In the genomic region with DNA sequence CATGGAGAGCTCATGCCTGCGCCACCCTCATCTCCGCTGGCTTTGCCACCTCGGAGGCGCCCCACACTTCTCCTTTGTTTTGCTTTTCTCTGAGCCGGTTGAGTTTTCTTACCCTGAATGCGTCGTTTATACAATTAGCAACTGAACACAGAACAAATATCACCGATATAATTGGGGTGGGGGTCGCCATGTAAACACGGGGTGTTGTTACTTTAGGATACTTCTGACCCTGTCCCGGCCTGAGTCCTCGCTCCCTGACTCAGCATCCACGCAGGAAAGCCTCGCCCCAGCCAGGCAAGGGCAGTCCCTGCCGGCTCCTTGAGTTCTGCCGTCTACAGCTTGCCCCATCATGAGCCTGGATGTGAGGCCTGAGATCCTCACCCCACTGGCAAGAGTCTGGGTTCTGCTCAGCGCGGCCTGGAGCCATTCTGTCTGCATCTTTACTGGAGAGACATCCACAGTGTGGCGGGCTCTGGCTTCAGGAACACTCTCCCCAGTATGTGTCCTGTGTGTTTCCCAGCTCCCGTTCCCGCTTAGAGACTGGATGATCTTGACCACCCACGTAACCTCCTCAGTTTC, we compare ENCODE assay signal across 1 cellular context.
TF ChIP-seq lines count a peak whose summit lies in the region.

No MANE protein-coding gene starts in this region.

TF ChIP-seq in SK-N-SH, 30 proteins besides CTCF, POLR2A, EP300 and RAD21 (continued from another document):
- TF ChIP-seq, protein P1, sequence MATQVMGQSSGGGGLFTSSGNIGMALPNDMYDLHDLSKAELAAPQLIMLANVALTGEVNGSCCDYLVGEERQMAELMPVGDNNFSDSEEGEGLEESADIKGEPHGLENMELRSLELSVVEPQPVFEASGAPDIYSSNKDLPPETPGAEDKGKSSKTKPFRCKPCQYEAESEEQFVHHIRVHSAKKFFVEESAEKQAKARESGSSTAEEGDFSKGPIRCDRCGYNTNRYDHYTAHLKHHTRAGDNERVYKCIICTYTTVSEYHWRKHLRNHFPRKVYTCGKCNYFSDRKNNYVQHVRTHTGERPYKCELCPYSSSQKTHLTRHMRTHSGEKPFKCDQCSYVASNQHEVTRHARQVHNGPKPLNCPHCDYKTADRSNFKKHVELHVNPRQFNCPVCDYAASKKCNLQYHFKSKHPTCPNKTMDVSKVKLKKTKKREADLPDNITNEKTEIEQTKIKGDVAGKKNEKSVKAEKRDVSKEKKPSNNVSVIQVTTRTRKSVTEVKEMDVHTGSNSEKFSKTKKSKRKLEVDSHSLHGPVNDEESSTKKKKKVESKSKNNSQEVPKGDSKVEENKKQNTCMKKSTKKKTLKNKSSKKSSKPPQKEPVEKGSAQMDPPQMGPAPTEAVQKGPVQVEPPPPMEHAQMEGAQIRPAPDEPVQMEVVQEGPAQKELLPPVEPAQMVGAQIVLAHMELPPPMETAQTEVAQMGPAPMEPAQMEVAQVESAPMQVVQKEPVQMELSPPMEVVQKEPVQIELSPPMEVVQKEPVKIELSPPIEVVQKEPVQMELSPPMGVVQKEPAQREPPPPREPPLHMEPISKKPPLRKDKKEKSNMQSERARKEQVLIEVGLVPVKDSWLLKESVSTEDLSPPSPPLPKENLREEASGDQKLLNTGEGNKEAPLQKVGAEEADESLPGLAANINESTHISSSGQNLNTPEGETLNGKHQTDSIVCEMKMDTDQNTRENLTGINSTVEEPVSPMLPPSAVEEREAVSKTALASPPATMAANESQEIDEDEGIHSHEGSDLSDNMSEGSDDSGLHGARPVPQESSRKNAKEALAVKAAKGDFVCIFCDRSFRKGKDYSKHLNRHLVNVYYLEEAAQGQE (IDR thresholded peaks at IDR 0.05; ENCODE audit: low read depth, low read length), result no peak
- TF ChIP-seq, protein P2, sequence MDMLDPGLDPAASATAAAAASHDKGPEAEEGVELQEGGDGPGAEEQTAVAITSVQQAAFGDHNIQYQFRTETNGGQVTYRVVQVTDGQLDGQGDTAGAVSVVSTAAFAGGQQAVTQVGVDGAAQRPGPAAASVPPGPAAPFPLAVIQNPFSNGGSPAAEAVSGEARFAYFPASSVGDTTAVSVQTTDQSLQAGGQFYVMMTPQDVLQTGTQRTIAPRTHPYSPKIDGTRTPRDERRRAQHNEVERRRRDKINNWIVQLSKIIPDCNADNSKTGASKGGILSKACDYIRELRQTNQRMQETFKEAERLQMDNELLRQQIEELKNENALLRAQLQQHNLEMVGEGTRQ (IDR thresholded peaks at IDR 0.05; ENCODE audit: borderline replicate concordance, low read depth, low read length), result no peak
- no peak for TF ChIP-seq TEAD4 (IDR thresholded peaks at IDR 0.05; ENCODE audit: borderline replicate concordance, insufficient read depth)
- TF ChIP-seq, protein P3, sequence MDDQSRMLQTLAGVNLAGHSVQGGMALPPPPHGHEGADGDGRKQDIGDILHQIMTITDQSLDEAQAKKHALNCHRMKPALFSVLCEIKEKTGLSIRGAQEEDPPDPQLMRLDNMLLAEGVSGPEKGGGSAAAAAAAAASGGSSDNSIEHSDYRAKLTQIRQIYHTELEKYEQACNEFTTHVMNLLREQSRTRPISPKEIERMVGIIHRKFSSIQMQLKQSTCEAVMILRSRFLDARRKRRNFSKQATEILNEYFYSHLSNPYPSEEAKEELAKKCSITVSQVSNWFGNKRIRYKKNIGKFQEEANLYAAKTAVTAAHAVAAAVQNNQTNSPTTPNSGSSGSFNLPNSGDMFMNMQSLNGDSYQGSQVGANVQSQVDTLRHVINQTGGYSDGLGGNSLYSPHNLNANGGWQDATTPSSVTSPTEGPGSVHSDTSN (IDR thresholded peaks at IDR 0.05), result no peak
- TF ChIP-seq POLR2AphosphoS5 (IDR thresholded peaks at IDR 0.05; ENCODE audit: low read depth, low read length), result no peak
- TF ChIP-seq GABPA (IDR thresholded peaks at IDR 0.05; ENCODE audit: low read depth), result no peak
- no peak for TF ChIP-seq JUND (IDR thresholded peaks at IDR 0.05)
- no peak for TF ChIP-seq RXRA (IDR thresholded peaks at IDR 0.05; ENCODE audit: borderline replicate concordance, low read depth)
- TF ChIP-seq ELF1 (IDR thresholded peaks at IDR 0.05), result no peak
- TF ChIP-seq GATA2 (CRISPR knock-in tag; IDR thresholded peaks at IDR 0.05), result no peak
- no peak for TF ChIP-seq RFX5 (IDR thresholded peaks at IDR 0.05; ENCODE audit: low read length)
- no peak for TF ChIP-seq FOSL2 (IDR thresholded peaks at IDR 0.05; ENCODE audit: borderline replicate concordance, low read depth)
TF ChIP-seq in SK-N-SH: peak in this region for 0.
